Comparison of ENCODE assay signal across 8 cellular contexts in genomic region chr9:128920381-128921058, GRCh38. TPM values are rescaled to one million over a fixed set of nuclear protein-coding genes. Genes with fewer than 3 reads are reported as not detected.
A peak's percentile ranks its signal among the peaks of the same experiment; 100 is the strongest.
DNase-seq lines count a peak whose midpoint lies in the region; ATAC-seq and TF ChIP-seq lines count a peak whose summit lies in the region.

PHYHD1 (plus strand) TSS chr9:128920982; CDS start chr9:128922324, 1,342 bp downstream.

- H3K27ac Mint-ChIP-seq in activated CD4-positive, alpha-beta memory T cell treated with anti-CD3 and anti-CD28 coated beads for 36 hours, result peak within 1 kb of the TSS; percentile 28
- H3K27ac Mint-ChIP-seq in activated CD4-positive, alpha-beta memory T cell treated with anti-CD3 and anti-CD28 coated beads, Interleukin-2, amount 10 ng/mL, durations not matched to agents 7 days and 5 days, result no peak within 1 kb of the TSS

- H3K27me3 ChIP-seq in breast epithelium, result no peaks in the 10 kb centered on the region
- H3K27me3 ChIP-seq in stomach smooth muscle (ENCODE audit: control insufficient read depth in 1 of 2, insufficient read depth in 2 of 2, low read length in 2 of 2), result no peaks in the 10 kb centered on the region

- H3K4me1 Mint-ChIP-seq in activated CD4-positive, alpha-beta memory T cell treated with anti-CD3 and anti-CD28 coated beads for 36 hours (ENCODE audit: low read depth), result peaks cover 3% of the 10 kb centered on the region
- no peaks in the 10 kb centered on the region for H3K4me1 Mint-ChIP-seq in activated CD4-positive, alpha-beta memory T cell treated with anti-CD3 and anti-CD28 coated beads, Interleukin-2, amount 10 ng/mL, durations not matched to agents 7 days and 5 days

- H3K4me3 Mint-ChIP-seq in activated CD4-positive, alpha-beta memory T cell treated with anti-CD3 and anti-CD28 coated beads for 36 hours, result no peak within 1 kb of the TSS
- H3K4me3 Mint-ChIP-seq in activated CD4-positive, alpha-beta memory T cell treated with anti-CD3 and anti-CD28 coated beads, Interleukin-2, amount 10 ng/mL, durations not matched to agents 7 days and 5 days, result no peak within 1 kb of the TSS

- H3K36me3 Mint-ChIP-seq in activated CD4-positive, alpha-beta memory T cell treated with anti-CD3 and anti-CD28 coated beads for 36 hours, result peaks cover 9% of the 10 kb centered on the region
- peaks cover 22% of the 10 kb centered on the region for H3K36me3 Mint-ChIP-seq in activated CD4-positive, alpha-beta memory T cell treated with anti-CD3 and anti-CD28 coated beads, Interleukin-2, amount 10 ng/mL, durations not matched to agents 7 days and 5 days (ENCODE audit: low read depth)

- TF ChIP-seq POLR2A in breast epithelium (IDR thresholded peaks at IDR 0.05), result no peak

- peak within 1 kb of the TSS; percentile 73 to 79 for H3K9ac ChIP-seq in stomach smooth muscle (ENCODE audit: low read length in 2 of 2)

- H3K36me3 ChIP-seq in breast epithelium (no peaks in the 10 kb centered on the region), stomach smooth muscle (ENCODE audit: control insufficient read depth in 2 of 2, insufficient read depth in 2 of 2, low read length in 2 of 2) (peaks cover 6 to 15% of the 10 kb centered on the region in 2 donors)

- H3K27ac ChIP-seq in breast epithelium (peak within 1 kb of the TSS; percentile 94 to 96), stomach smooth muscle (ENCODE audit: low read length) (peak within 1 kb of the TSS; percentile 76)

- intact Hi-C loops in activated CD4-positive, alpha-beta memory T cell treated with anti-CD3 and anti-CD28 coated beads for 36 hours (cut with micrococcal nuclease), result no loop called here
- intact Hi-C loops in breast epithelium (cut with DNase I; ENCODE audit: low total_unique reads), result no loop called here

- no peaks in the 10 kb centered on the region for H3K27me3 Mint-ChIP-seq in activated CD4-positive, alpha-beta memory T cell treated with anti-CD3 and anti-CD28 coated beads for 36 hours
- peaks cover under 1% of the 10 kb centered on the region for H3K27me3 Mint-ChIP-seq in activated CD4-positive, alpha-beta memory T cell treated with anti-CD3 and anti-CD28 coated beads, Interleukin-2, amount 10 ng/mL, durations not matched to agents 7 days and 5 days

- CTCF ChIA-PET in activated CD4-positive, alpha-beta memory T cell treated with anti-CD3 and anti-CD28 coated beads for 36 hours (lab: Charles Lee), result interaction anchor here (1.0 kb wide), 1 partner anchor 58 kb away, joined by 3 read pairs; no protein-coding TSS in a partner anchor
- CTCF ChIA-PET in activated CD4-positive, alpha-beta memory T cell treated with anti-CD3 and anti-CD28 coated beads, Interleukin-2, amount 10 ng/mL, durations not matched to agents 7 days and 5 days (lab: Charles Lee), result no interaction called here

- POLR2A ChIA-PET in activated CD4-positive, alpha-beta memory T cell treated with anti-CD3 and anti-CD28 coated beads for 36 hours (lab: Charles Lee), result interaction anchor here (0.6 kb wide), 1 partner anchor 847 kb away, joined by 3 read pairs; no protein-coding TSS in a partner anchor
- POLR2A ChIA-PET in activated CD4-positive, alpha-beta memory T cell treated with anti-CD3 and anti-CD28 coated beads, Interleukin-2, amount 10 ng/mL, durations not matched to agents 7 days and 5 days (lab: Charles Lee), result interaction anchor here (1.7 kb wide), 1 partner anchor 19 kb away, joined by 4 read pairs; no protein-coding TSS in a partner anchor

- no peaks in the 10 kb centered on the region for H3K9me3 Mint-ChIP-seq in activated CD4-positive, alpha-beta memory T cell treated with anti-CD3 and anti-CD28 coated beads for 36 hours
- no peaks in the 10 kb centered on the region for H3K9me3 Mint-ChIP-seq in activated CD4-positive, alpha-beta memory T cell treated with anti-CD3 and anti-CD28 coated beads, Interleukin-2, amount 10 ng/mL, durations not matched to agents 7 days and 5 days

- no peak for DNase-seq in activated CD4-positive, alpha-beta memory T cell treated with anti-CD3 and anti-CD28 coated beads for 36 hours
- no peak for DNase-seq in activated CD4-positive, alpha-beta memory T cell treated with anti-CD3 and anti-CD28 coated beads, Interleukin-2, amount 10 ng/mL, durations not matched to agents 7 days and 5 days
- DNase-seq in breast epithelium (ENCODE audit: low spot score in 2 of 2) (peak in 1 of 2 donors; percentile 40), left lobe of liver (ENCODE audit: low spot score) (peak; percentile 90)
- no peak for DNase-seq in stimulated activated naive CD8-positive, alpha-beta T cell treated with anti-CD3 and anti-CD28 coated beads, Interleukin-15, Interleukin-2, amounts not matched to agents 100 U/mL and 50 U/mL, for 24 hours

- H3K4me1 ChIP-seq in breast epithelium, result peaks cover 13 to 16% of the 10 kb centered on the region in 2 donors
- H3K4me1 ChIP-seq in stomach smooth muscle (ENCODE audit: control insufficient read depth, insufficient read depth, low read length), result peaks cover 44% of the 10 kb centered on the region

- ATAC-seq in left lobe of liver (peak; percentile 43), GM21360 (IDR thresholded peaks at IDR 0.05; ENCODE audit: unreplicated experiment) (no peak), HG03442 (IDR thresholded peaks at IDR 0.05; ENCODE audit: unreplicated experiment) (no peak)
- no peak for ATAC-seq in stimulated activated naive CD8-positive, alpha-beta T cell treated with anti-CD3 and anti-CD28 coated beads, Interleukin-15, Interleukin-2, amounts not matched to agents 100 U/mL and 50 U/mL, for 24 hours

- H3K4me3 ChIP-seq in breast epithelium (peak within 1 kb of the TSS; percentile 56 to 83 (median 67)), stomach smooth muscle (ENCODE audit: low read length in 2 of 2) (peak within 1 kb of the TSS; percentile 77)

- TF ChIP-seq CTCF in breast epithelium (IDR thresholded peaks at IDR 0.05), result no peak

- H3K9me3 ChIP-seq in breast epithelium, result no peaks in the 10 kb centered on the region
- H3K9me3 ChIP-seq in stomach smooth muscle (ENCODE audit: control insufficient read depth in 2 of 2, low read length in 2 of 2), result no peaks in the 10 kb centered on the region

RNA-seq across cellular contexts. Expression of gene PHYHD1, which starts in this region (rescaled TPM):
- total RNA-seq in activated CD4-positive, alpha-beta memory T cell treated with anti-CD3 and anti-CD28 coated beads for 36 hours, result under 1 TPM; 0.34 to 0.88 TPM
- total RNA-seq in activated CD4-positive, alpha-beta memory T cell treated with anti-CD3 and anti-CD28 coated beads, Interleukin-2, amount 10 ng/mL, durations not matched to agents 7 days and 5 days, result 1 to 10 TPM; 1.1 to 1.4 TPM
- total RNA-seq in breast epithelium, result 10 to 100 TPM; 24.3 to 67.0 (median 44.8) TPM
- total RNA-seq in left lobe of liver, result 70.8 TPM

Comparison
In these comparisons a context has a peak if more than half of its experiments do, and no peak if none do; other contexts are left out.
1. RNA of gene PHYHD1 (total RNA-seq): 70.8 TPM in left lobe of liver (single experiment) and 24.3 to 67.0 TPM in breast epithelium; 1.1 to 1.4 TPM in activated CD4-positive, alpha-beta memory T cell treated with anti-CD3 and anti-CD28 coated beads, Interleukin-2, amount 10 ng/mL, durations not matched to agents 7 days and 5 days and 0.34 to 0.88 TPM in activated CD4-positive, alpha-beta memory T cell treated with anti-CD3 and anti-CD28 coated beads for 36 hours; every median in the first group is over 10 times any median in the second.